In the genomic region with DNA sequence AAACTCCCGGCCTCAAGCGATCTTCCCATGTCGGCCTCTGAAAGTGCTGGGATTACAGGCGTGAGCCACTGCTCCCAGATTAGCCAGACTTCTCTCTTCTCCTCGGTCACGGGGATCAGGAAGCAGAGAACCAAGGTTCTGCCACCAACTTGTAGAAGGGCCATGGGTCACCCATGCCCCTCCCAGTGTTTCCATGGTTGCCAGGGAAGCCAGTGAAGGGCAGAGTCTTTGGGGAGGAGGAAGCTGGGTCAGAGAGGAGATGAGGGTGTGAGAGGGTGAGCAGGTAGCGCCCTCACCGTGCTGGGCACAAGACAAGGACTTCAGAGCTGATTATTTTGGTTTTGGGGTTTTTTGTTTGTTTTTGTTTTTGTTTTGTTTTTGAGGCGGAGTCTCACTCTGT, we compare ENCODE assay signal across 12 cellular contexts.
DNase-seq lines count a peak whose midpoint lies in the region; ATAC-seq and TF ChIP-seq lines count a peak whose summit lies in the region.
"Had no signal": no experiment of that assay in that cellular context is flagged by ENCODE, and none has a peak within 500 bp of the region (broad histone marks: within the 10 kb centered on the region; RNA-seq: fewer than 3 reads in every experiment).

No MANE protein-coding gene starts in this region.

- H3K4me3 Mint-ChIP-seq in CD14-positive monocyte (peak overlapping the region; percentile 37 to 63), endothelial cell (ENCODE audit: unreplicated experiment) (no peak overlapping the region)
- H3K4me3 Mint-ChIP-seq in natural killer cell treated with Interleukin-12 subunit alpha and Interleukin-12 subunit beta and Interleukin-15 and Interleukin-18, amount 100 ng/mL, for 72 hours, result no peak overlapping the region
- H3K4me3 Mint-ChIP-seq: type B pancreatic cell had no signal

- H3K9me3 Mint-ChIP-seq in CD14-positive monocyte (peaks cover 6 to 19% (median 10%) of the 10 kb centered on the region in 7 donors), endothelial cell (ENCODE audit: unreplicated experiment) (no peaks in the 10 kb centered on the region)
- peaks cover 13% of the 10 kb centered on the region for H3K9me3 Mint-ChIP-seq in natural killer cell treated with Interleukin-12 subunit alpha and Interleukin-12 subunit beta and Interleukin-15 and Interleukin-18, amount 100 ng/mL, for 72 hours
- H3K9me3 Mint-ChIP-seq: type B pancreatic cell had no signal

- H3K36me3 ChIP-seq in SJCRH30, result no peaks in the 10 kb centered on the region
- H3K36me3 ChIP-seq: pancreas had no signal

- peaks cover 0 to 7% (median 2%) of the 10 kb centered on the region in 3 donors for H3K27me3 Mint-ChIP-seq in CD14-positive monocyte (ENCODE audit: low read depth in 3 of 3)
- no peaks in the 10 kb centered on the region for H3K27me3 Mint-ChIP-seq in natural killer cell treated with Interleukin-12 subunit alpha and Interleukin-12 subunit beta and Interleukin-15 and Interleukin-18, amount 100 ng/mL, for 72 hours
- peaks cover 5% of the 10 kb centered on the region for H3K27me3 Mint-ChIP-seq in endothelial cell (ENCODE audit: unreplicated experiment)
- H3K27me3 Mint-ChIP-seq: type B pancreatic cell had no signal

- ATAC-seq in Right ventricle myocardium superior (ENCODE audit: poor library complexity) (no peak), HG02970 (IDR thresholded peaks at IDR 0.05; ENCODE audit: low FRiP score, unreplicated experiment) (no peak)
- no peak for ATAC-seq in natural killer cell treated with Interleukin-12 subunit alpha and Interleukin-12 subunit beta and Interleukin-15 and Interleukin-18, amount 100 ng/mL, for 72 hours

- peaks cover 3% of the 10 kb centered on the region; the same call in 1 of the 2 replicates for H3K9me3 ChIP-seq in SJCRH30 (replicated peaks)
- H3K9me3 ChIP-seq: pancreas had no signal

- H3K4me1 Mint-ChIP-seq in CD14-positive monocyte (peaks cover 78% of the 10 kb centered on the region), endothelial cell (ENCODE audit: unreplicated experiment) (no peaks in the 10 kb centered on the region)
- peaks cover 62 to 73% of the 10 kb centered on the region in 2 donors for H3K4me1 Mint-ChIP-seq in natural killer cell treated with Interleukin-12 subunit alpha and Interleukin-12 subunit beta and Interleukin-15 and Interleukin-18, amount 100 ng/mL, for 72 hours (ENCODE audit: low read depth in 2 of 2)

- no peaks in the 10 kb centered on the region for H3K4me1 ChIP-seq in SJCRH30

- no peak overlapping the region for H3K4me3 ChIP-seq in SJCRH30
- H3K4me3 ChIP-seq: pancreas had no signal

- no peak overlapping the region for H3K27ac ChIP-seq in SJCRH30

- TF ChIP-seq CTCF in CD14-positive monocyte (IDR thresholded peaks at IDR 0.05), result no peak
- no peak for TF ChIP-seq CTCF in endothelial cell (IDR thresholded peaks at IDR 0.05; ENCODE audit: unreplicated experiment)

- intact Hi-C loops in CD14-positive monocyte (cut with micrococcal nuclease) (loop anchor here in 1 of 2 donors (5.0 kb wide), 1 partner anchor 78 kb away; no protein-coding TSS in a partner anchor), Right ventricle myocardium superior (cut with DNase I) (no loop called here)

- peak overlapping the region; percentile 91 to 96 (median 95) for H3K27ac Mint-ChIP-seq in CD14-positive monocyte
- H3K27ac Mint-ChIP-seq in natural killer cell treated with Interleukin-12 subunit alpha and Interleukin-12 subunit beta and Interleukin-15 and Interleukin-18, amount 100 ng/mL, for 72 hours, result peak overlapping the region; percentile 39 to 94
- H3K27ac Mint-ChIP-seq in endothelial cell (ENCODE audit: unreplicated experiment), result no peak overlapping the region
- H3K27ac Mint-ChIP-seq: type B pancreatic cell had no signal

- DNase-seq in CD14-positive monocyte (ENCODE audit: low spot score) (peak; percentile 94), MV-4-11 (lab: John Stamatoyannopoulos, UW) (peak; percentile 73), Right ventricle myocardium superior (peak; percentile 66), SJCRH30 (no peak), endothelial cell (ENCODE audit: low spot score) (no peak)
- DNase-seq in natural killer cell treated with Interleukin-12 subunit alpha and Interleukin-12 subunit beta and Interleukin-15 and Interleukin-18, amount 100 ng/mL, for 72 hours (ENCODE audit: low spot score), result no peak
- no peak for DNase-seq in activated effector memory CD4-positive, alpha-beta T cell treated with anti-CD3 and anti-CD28 coated beads, Interleukin-2, amount 50 U/mL, for 16 hours
- DNase-seq: activated T-cell treated with anti-CD3 and anti-CD28 coated beads, Interleukin-2, amount 50 U/mL, for 48 hours; NCI-H146; pancreas had no signal

- no peaks in the 10 kb centered on the region for H3K27me3 ChIP-seq in SJCRH30
- H3K27me3 ChIP-seq: pancreas had no signal

- H3K36me3 Mint-ChIP-seq in CD14-positive monocyte (peaks cover 18 to 20% of the 10 kb centered on the region in 2 donors), endothelial cell (ENCODE audit: low read depth, unreplicated experiment) (no peaks in the 10 kb centered on the region)
- peaks cover 13% of the 10 kb centered on the region for H3K36me3 Mint-ChIP-seq in natural killer cell treated with Interleukin-12 subunit alpha and Interleukin-12 subunit beta and Interleukin-15 and Interleukin-18, amount 100 ng/mL, for 72 hours

Comparison
In these comparisons a context has a peak if more than half of its experiments do, and no peak if none do; other contexts are left out.
1. DNase-seq: peak in CD14-positive monocyte (single experiment), MV-4-11 (single experiment) and Right ventricle myocardium superior (single experiment); none in natural killer cell treated with Interleukin-12 subunit alpha and Interleukin-12 subunit beta and Interleukin-15 and Interleukin-18, amount 100 ng/mL, for 72 hours (single experiment), SJCRH30 (0 of 2), activated effector memory CD4-positive, alpha-beta T cell treated with anti-CD3 and anti-CD28 coated beads, Interleukin-2, amount 50 U/mL, for 16 hours (single experiment) and endothelial cell (single experiment).
2. H3K4me3 Mint-ChIP-seq: peak in CD14-positive monocyte (2 of 2); none in natural killer cell treated with Interleukin-12 subunit alpha and Interleukin-12 subunit beta and Interleukin-15 and Interleukin-18, amount 100 ng/mL, for 72 hours (single experiment) and endothelial cell (single experiment).